8 cellular contexts compared by ENCODE assay signal in genomic region chr2:113603467-113604084, GRCh38. TPM values are rescaled to one million over a fixed set of nuclear protein-coding genes. Genes with fewer than 3 reads are reported as not detected.
DNase-seq lines count a peak whose midpoint lies in the region; ATAC-seq and TF ChIP-seq lines count a peak whose summit lies in the region.
"Not testable (repeated sequence)": the region's sequence is repeated elsewhere in the genome, so short reads cannot be mapped to it uniquely, and the experiment has no call there.

No MANE protein-coding gene starts in this region.

- H3K4me1 ChIP-seq in tibial artery = peaks cover 0 to 16% (median 4%) of the 10 kb centered on the region in 4 donors

- not testable (repeated sequence) for TF ChIP-seq CTCF in GM13976 (IDR thresholded peaks at IDR 0.05; ENCODE audit: borderline replicate concordance, control extremely low read depth, extremely low read depth, insufficient read depth, missing control alignments); tibial artery (IDR thresholded peaks at IDR 0.05)

- in situ Hi-C loops in GM13976 (cut with MboI; ENCODE audit: low sequenced_read_pairs, unreplicated experiment) = not testable (repeated sequence)

- not testable (repeated sequence) for H3K36me3 ChIP-seq in MG63, tibial artery

- H3K4me3 ChIP-seq in MG63 (peak overlapping the region; percentile 70), tibial artery (peak overlapping the region; percentile 51 to 65)

- DNase-seq in GM13976 (ENCODE audit: low spot score) (peak; percentile 61), MG63 (peak; percentile 88), dermis microvascular lymphatic vessel endothelial cell (ENCODE audit: low read depth in 2 of 2) (peak; percentile 86 to 92), islet precursor cell (peak; percentile 87), sciatic nerve (ENCODE audit: low spot score) (peak; percentile 90), tibial artery (peak; percentile 87 to 93)
- DNase-seq in activated CD8-positive, alpha-beta memory T cell treated with anti-CD3 and anti-CD28 coated beads, Interleukin-2, amount 50 U/mL, for 1 hour (ENCODE audit: extremely low read depth) = peak; percentile 56

- ATAC-seq in HG02588 (IDR thresholded peaks at IDR 0.05; ENCODE audit: unreplicated experiment) (peak; percentile 88), sciatic nerve (peak; percentile 98)

- peak overlapping the region; percentile 81 to 87 for H3K27ac ChIP-seq in tibial artery

- intact Hi-C loops in sciatic nerve (cut with DNase I); tibial artery (cut with DNase I; ENCODE audit: low total_unique reads): not testable (repeated sequence)

- H3K27me3 ChIP-seq in MG63, tibial artery: not testable (repeated sequence)

- not testable (repeated sequence) for H3K9me3 ChIP-seq in MG63, tibial artery

RNA-seq across cellular contexts. Expression of gene RABL2A, which starts 23.5 kb away (rescaled TPM):
- 1.9 and 2.6 TPM in 2 replicates for total RNA-seq in MG63 (2014; rRNA removed; shearing (Covaris generic); ENCODE audit: low replicate concordance)
- total RNA-seq in dermis microvascular lymphatic vessel endothelial cell (3.0 and 3.4 TPM in 2 replicates), sciatic nerve (27.3 TPM)

Comparison
In these comparisons a context has a peak if more than half of its experiments do, and no peak if none do; other contexts are left out.
1. Peak in every context shown above with its lines: DNase-seq, ATAC-seq, H3K4me3 ChIP-seq and H3K27ac ChIP-seq.